ENCODE assay signal across 11 cellular contexts in genomic region chrX:72569786-72570185, GRCh38. TPM values are rescaled to one million over a fixed set of nuclear protein-coding genes. Genes with fewer than 3 reads are reported as not detected.
DNase-seq lines count a peak whose midpoint lies in the region; ATAC-seq and TF ChIP-seq lines count a peak whose summit lies in the region.
"Had no signal": no experiment of that assay in that cellular context is flagged by ENCODE, and none has a peak within 500 bp of the region (broad histone marks: within the 10 kb centered on the region; RNA-seq: fewer than 3 reads in every experiment).

No MANE protein-coding gene starts in this region.

- POLR2A ChIA-PET in AG04450 (lab: Yijun Ruan, JAX): no interaction called here
- POLR2A ChIA-PET in RWPE1 (lab: Yijun Ruan, JAX; ENCODE audit: low non-redundant PET): no interaction called here

- H3K4me3 ChIP-seq in AG04450 (ENCODE audit: low read depth, low read length): no peak overlapping the region

- peak; percentile 64 for ATAC-seq in esophagus mucosa
- ATAC-seq in HG03280 (IDR thresholded peaks at IDR 0.05; ENCODE audit: unreplicated experiment): no peak
- ATAC-seq: T-helper 17 cell had no signal

- CTCF ChIA-PET in AG04450 (lab: Charles Lee): no interaction called here
- CTCF ChIA-PET in RWPE1 (lab: Yijun Ruan, JAX): no interaction called here

- H3K9me3 ChIP-seq in AG04450 (ENCODE audit: control insufficient read depth, insufficient read depth, low read length): no peaks in the 10 kb centered on the region

- no peak for DNase-seq in AG04450 (ENCODE audit: low read depth, low spot score)
- DNase-seq in EL: peak; percentile 27
- peak; percentile 2 for DNase-seq in RWPE1 (ENCODE audit: low spot score)
- DNase-seq in NCI-H1048 (lab: John Stamatoyannopoulos, UW): no peak
- no peak for DNase-seq in COLO829 (ENCODE audit: low spot score)
- DNase-seq in SW 1271 (lab: John Stamatoyannopoulos, UW): no peak
- DNase-seq: NCI-H2029 treated with DMSO at 0.1 percent for 48 hours, posterior cingulate gyrus, T-helper 17 cell had no signal

- TF ChIP-seq CTCF in AG04450 (IDR thresholded peaks at IDR 0.05; ENCODE audit: low read depth, low read length) (peak; percentile 31; the same call in 1 of the 2 replicates), RWPE1 (conservative IDR thresholded peaks at IDR 0.05; ENCODE audit: low read depth) (no peak)

- no peaks in the 10 kb centered on the region for H3K27me3 ChIP-seq in AG04450 (ENCODE audit: control insufficient read depth, insufficient read depth, low read length)

- H3K27ac ChIP-seq in AG04450 (ENCODE audit: low read depth, low read length): no peak overlapping the region
- no peak overlapping the region for H3K27ac ChIP-seq in RWPE1

RNA-seq across cellular contexts. Expression of gene HDAC8, which starts 2.9 kb away (rescaled TPM):
- polyA plus RNA-seq in AG04450 (2011; rRNA removed): 22.7 and 24.8 TPM in 2 replicates
- polyA minus RNA-seq in AG04450 (2011; rRNA and poly(A)+ RNA removed): 29.6 and 32.5 TPM in 2 replicates
- 17.9 TPM for total RNA-seq in esophagus mucosa

Comparison
In these comparisons a context has a peak if more than half of its experiments do, and no peak if none do; other contexts are left out.
1. DNase-seq: peak in EL (single experiment) and RWPE1 (single experiment); none in AG04450 (single experiment), NCI-H1048 (single experiment), COLO829 (single experiment) and SW 1271 (0 of 2).